ENCODE assay signal across 17 cellular contexts in the genomic region with DNA sequence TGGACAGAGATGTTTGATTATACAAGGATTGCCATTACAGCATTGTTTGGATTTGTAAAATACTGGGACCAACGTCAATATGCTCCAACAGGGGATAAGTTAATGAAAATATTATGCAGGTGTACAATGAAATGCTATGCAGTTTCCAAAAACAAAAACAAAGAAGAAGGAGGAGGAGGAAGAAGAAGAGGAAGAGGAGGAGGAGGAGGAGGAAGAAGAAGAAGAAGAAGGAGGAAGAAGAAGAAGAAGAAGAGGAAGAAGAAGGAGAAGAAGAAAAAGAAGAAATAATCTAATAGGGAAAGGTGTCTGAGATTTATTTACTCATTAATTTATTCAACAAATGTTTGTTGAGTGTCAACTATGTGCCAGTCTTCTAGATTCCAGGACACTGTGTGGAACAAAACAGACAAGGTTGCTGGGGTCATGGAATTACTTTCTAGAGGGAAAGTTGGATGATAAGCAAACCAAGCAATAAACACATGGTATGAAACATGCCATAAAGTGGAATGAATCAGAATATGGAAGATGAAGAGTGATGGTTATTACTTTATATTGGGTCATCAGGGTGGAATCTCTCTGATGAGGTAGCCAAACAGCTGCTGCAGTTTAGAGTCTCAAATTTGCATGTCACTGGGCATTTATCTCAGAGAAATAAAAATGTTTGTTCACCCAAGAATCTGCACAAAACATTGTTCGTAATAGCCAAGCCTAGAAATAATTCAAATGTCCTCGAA. TPM values are rescaled to one million over a fixed set of nuclear protein-coding genes. Genes with fewer than 3 reads are reported as not detected.
A peak's percentile ranks its signal among the peaks of the same experiment; 100 is the strongest.
DNase-seq lines count a peak whose midpoint lies in the region; ATAC-seq and TF ChIP-seq lines count a peak whose summit lies in the region.
"Had no signal": no experiment of that assay in that cellular context is flagged by ENCODE, and none has a peak within 500 bp of the region (broad histone marks: within the 10 kb centered on the region; RNA-seq: fewer than 3 reads in every experiment).

No MANE protein-coding gene starts in this region.

- H3K9me3 ChIP-seq in adrenal gland (replicated peaks in 1 of 3) (no peaks in the 10 kb centered on the region), smooth muscle cell (replicated peaks; ENCODE audit: low read depth) (no peaks in the 10 kb centered on the region)

- H3K36me3 ChIP-seq in adrenal gland (replicated peaks in 1 of 2) = no peaks in the 10 kb centered on the region
- no peaks in the 10 kb centered on the region for H3K36me3 ChIP-seq in smooth muscle cell (ENCODE audit: low read depth)

- no peaks in the 10 kb centered on the region for H4K20me1 ChIP-seq in smooth muscle cell (ENCODE audit: low read depth)

- no peak overlapping the region for H3K4me2 ChIP-seq in smooth muscle cell
- H3K4me2 ChIP-seq: GM23338 had no signal

- no peaks in the 10 kb centered on the region for H3F3A ChIP-seq in smooth muscle cell (ENCODE audit: low read depth)

- no peaks in the 10 kb centered on the region for H3K36me3 Mint-ChIP-seq in progenitor cell of endocrine pancreas (ENCODE audit: insufficient read depth)
- no peaks in the 10 kb centered on the region for H3K36me3 Mint-ChIP-seq in activated T-cell treated with anti-CD3 and anti-CD28 coated beads, Interleukin-2, amount 50 U/mL, for 24 hours (ENCODE audit: low read depth)
- H3K36me3 Mint-ChIP-seq: CD14-positive monocyte; CD8-positive, alpha-beta T cell had no signal

- no peak overlapping the region for H3K9ac ChIP-seq in smooth muscle cell (ENCODE audit: low read depth)

- peaks cover 11% of the 10 kb centered on the region for H3K4me1 Mint-ChIP-seq in progenitor cell of endocrine pancreas (ENCODE audit: low read depth)
- H3K4me1 Mint-ChIP-seq in activated T-cell treated with anti-CD3 and anti-CD28 coated beads, Interleukin-2, amount 50 U/mL, for 24 hours (ENCODE audit: low read depth) = no peaks in the 10 kb centered on the region
- H3K4me1 Mint-ChIP-seq: GM23338 had no signal

- H3K9me3 Mint-ChIP-seq in progenitor cell of endocrine pancreas (ENCODE audit: low read depth) = no peaks in the 10 kb centered on the region
- no peaks in the 10 kb centered on the region for H3K9me3 Mint-ChIP-seq in activated T-cell treated with anti-CD3 and anti-CD28 coated beads, Interleukin-2, amount 50 U/mL, for 24 hours
- H3K9me3 Mint-ChIP-seq: CD14-positive monocyte; CD8-positive, alpha-beta T cell; GM23338 had no signal

- H3K4me3 Mint-ChIP-seq in progenitor cell of endocrine pancreas (ENCODE audit: low read depth) = no peak overlapping the region
- H3K4me3 Mint-ChIP-seq in activated T-cell treated with anti-CD3 and anti-CD28 coated beads, Interleukin-2, amount 50 U/mL, for 24 hours = no peak overlapping the region
- H3K4me3 Mint-ChIP-seq: CD8-positive, alpha-beta T cell; GM23338 had no signal

- H3K27ac ChIP-seq in foreskin keratinocyte (no peak overlapping the region), adrenal gland (no peak overlapping the region), smooth muscle cell (ENCODE audit: low read depth) (no peak overlapping the region)

- no peak for TF ChIP-seq POLR2A in adrenal gland (IDR thresholded peaks at IDR 0.05)

- H3K27ac Mint-ChIP-seq in progenitor cell of endocrine pancreas = peak overlapping the region; percentile 41
- no peak overlapping the region for H3K27ac Mint-ChIP-seq in activated T-cell treated with anti-CD3 and anti-CD28 coated beads, Interleukin-2, amount 50 U/mL, for 24 hours
- H3K27ac Mint-ChIP-seq: CD14-positive monocyte; CD8-positive, alpha-beta T cell; GM23338 had no signal

- DNase-seq in AG20443 (ENCODE audit: low spot score) = peak; percentile 17
- peak; percentile 54 for DNase-seq in RKO (ENCODE audit: low spot score)
- DNase-seq in foreskin keratinocyte = peak in 1 of 2 donors; percentile 23
- DNase-seq in progenitor cell of endocrine pancreas (ENCODE audit: low spot score, unreplicated experiment) = no peak
- DNase-seq in NCI-H1436 (lab: John Stamatoyannopoulos, UW) = no peak
- DNase-seq in adrenal gland = no peak
- no peak for DNase-seq in activated T-cell treated with anti-CD3 and anti-CD28 coated beads, Interleukin-2, amount 50 U/mL, for 24 hours
- DNase-seq in smooth muscle cell (lab: John Stamatoyannopoulos, UW; ENCODE audit: unreplicated experiment) = no peak
- DNase-seq: ACHN; CD8-positive, alpha-beta T cell; COR-L47; DND-41; GDM1; H7; IMR-90 had no signal

- no peaks in the 10 kb centered on the region for H3K27me3 ChIP-seq in foreskin keratinocyte
- no peaks in the 10 kb centered on the region for H3K27me3 ChIP-seq in adrenal gland
- no peaks in the 10 kb centered on the region for H3K27me3 ChIP-seq in smooth muscle cell (ENCODE audit: low read depth)

- TF ChIP-seq CTCF in foreskin keratinocyte (conservative IDR thresholded peaks at IDR 0.05) = no peak
- TF ChIP-seq CTCF in progenitor cell of endocrine pancreas (IDR thresholded peaks at IDR 0.05; ENCODE audit: unreplicated experiment) = no peak
- no peak for TF ChIP-seq CTCF in adrenal gland (IDR thresholded peaks at IDR 0.05)
- no peak for TF ChIP-seq CTCF in smooth muscle cell (IDR thresholded peaks at IDR 0.05; ENCODE audit: borderline replicate concordance, insufficient read depth, poor library complexity, severe bottlenecking)

- no peak overlapping the region for H2AFZ ChIP-seq in smooth muscle cell (ENCODE audit: low read depth)
- H2AFZ ChIP-seq: GM23338 had no signal

- no peaks in the 10 kb centered on the region for H3K79me2 ChIP-seq in smooth muscle cell (ENCODE audit: low read depth)

- no peak overlapping the region for H3K4me3 ChIP-seq in adrenal gland
- no peak overlapping the region for H3K4me3 ChIP-seq in smooth muscle cell
- H3K4me3 ChIP-seq: GM23338 had no signal

- WGBS in adrenal gland, 4 donors = 65 to 75% (median 73%) methylated on average over 3 of the region's 3 CpGs
- WGBS in smooth muscle cell (ENCODE audit: low lambda C conversion rate) = 90% methylated on average over 3 of the region's 3 CpGs

- peak; percentile 11 for ATAC-seq in foreskin keratinocyte
- ATAC-seq: CD8-positive, alpha-beta T cell; GM23338 had no signal

- intact Hi-C loops in adrenal gland (cut with DNase I) = loop anchor here in 1 of 2 donors (5.0 kb wide), 1 partner anchor 52 kb away; no protein-coding TSS in a partner anchor

- H3K4me1 ChIP-seq in foreskin keratinocyte = no peaks in the 10 kb centered on the region
- no peaks in the 10 kb centered on the region for H3K4me1 ChIP-seq in adrenal gland (replicated peaks in 1 of 2)
- H3K4me1 ChIP-seq in smooth muscle cell (ENCODE audit: low read depth) = no peaks in the 10 kb centered on the region

- no peaks in the 10 kb centered on the region for H3K27me3 Mint-ChIP-seq in progenitor cell of endocrine pancreas
- peaks cover 8% of the 10 kb centered on the region for H3K27me3 Mint-ChIP-seq in activated T-cell treated with anti-CD3 and anti-CD28 coated beads, Interleukin-2, amount 50 U/mL, for 24 hours

RNA-seq across cellular contexts. Expression of a gene that starts 6.3 kb away (rescaled TPM):
- total RNA-seq in foreskin keratinocyte = 50.9 and 60.1 TPM in 2 replicates
- polyA plus RNA-seq in foreskin keratinocyte = 35.0 and 37.5 TPM in 2 replicates
- total RNA-seq in progenitor cell of endocrine pancreas = 91.8 and 97.3 TPM in 2 replicates
- 10 to 100 TPM; 38.3 to 67.4 (median 48.2) TPM for total RNA-seq in adrenal gland
- 10 to 100 TPM; 40.4 to 54.6 (median 53.8) TPM for polyA plus RNA-seq in adrenal gland
- total RNA-seq in smooth muscle cell = 61.6 and 63.8 TPM in 2 replicates
- polyA plus RNA-seq in smooth muscle cell = 55.5 and 62.0 TPM in 2 replicates

Comparison
In these comparisons a context has a peak if more than half of its experiments do, and no peak if none do; other contexts are left out.
1. DNase-seq: peak in AG20443 (single experiment) and RKO (single experiment); none in progenitor cell of endocrine pancreas (single experiment), NCI-H1436 (single experiment), adrenal gland (0 of 7), activated T-cell treated with anti-CD3 and anti-CD28 coated beads, Interleukin-2, amount 50 U/mL, for 24 hours (single experiment) and smooth muscle cell (single experiment).